22 cellular contexts compared by ENCODE assay signal in genomic region chr21:35024071-35024420, GRCh38. TPM values are rescaled to one million over a fixed set of nuclear protein-coding genes. Genes with fewer than 3 reads are reported as not detected.
DNase-seq lines count a peak whose midpoint lies in the region; ATAC-seq and TF ChIP-seq lines count a peak whose summit lies in the region.
"Had no signal": no experiment of that assay in that cellular context is flagged by ENCODE, and none has a peak within 500 bp of the region (broad histone marks: within the 10 kb centered on the region; RNA-seq: fewer than 3 reads in every experiment).

No MANE protein-coding gene starts in this region.

- H3K9me3 Mint-ChIP-seq in T-helper 2 cell treated with Interferon-gamma antibody and Interleukin-4, amounts not matched to agents 5 μg/mL and 100 μg/mL, for 36 hours: no peaks in the 10 kb centered on the region
- H3K9me3 Mint-ChIP-seq in CD4-positive, CD25-positive, alpha-beta regulatory T cell: no peaks in the 10 kb centered on the region
- H3K9me3 Mint-ChIP-seq in WTC11 (peaks cover 6% of the 10 kb centered on the region), endodermal cell (no peaks in the 10 kb centered on the region), MCF 10A (ENCODE audit: unreplicated experiment) (no peaks in the 10 kb centered on the region)
- H3K9me3 Mint-ChIP-seq: activated naive CD8-positive, alpha-beta T cell treated with anti-CD3 and anti-CD28 coated beads, Interleukin-2, amount 10 ng/mL, durations not matched to agents 7 days and 5 days had no signal

- no peaks in the 10 kb centered on the region for H3K27me3 Mint-ChIP-seq in T-helper 2 cell treated with Interferon-gamma antibody and Interleukin-4, amounts not matched to agents 5 μg/mL and 100 μg/mL, for 36 hours (ENCODE audit: low read depth)
- H3K27me3 Mint-ChIP-seq in CD4-positive, CD25-positive, alpha-beta regulatory T cell: no peaks in the 10 kb centered on the region
- peaks cover 13% of the 10 kb centered on the region for H3K27me3 Mint-ChIP-seq in WTC11 (ENCODE audit: low read depth)
- H3K27me3 Mint-ChIP-seq in endodermal cell (ENCODE audit: insufficient read depth): peaks cover 34% of the 10 kb centered on the region
- no peaks in the 10 kb centered on the region for H3K27me3 Mint-ChIP-seq in MCF 10A (ENCODE audit: insufficient read depth, unreplicated experiment)
- H3K27me3 Mint-ChIP-seq: activated naive CD8-positive, alpha-beta T cell treated with anti-CD3 and anti-CD28 coated beads, Interleukin-2, amount 10 ng/mL, durations not matched to agents 7 days and 5 days had no signal

- peak overlapping the region; percentile 100 for H3K27ac Mint-ChIP-seq in T-helper 2 cell treated with Interferon-gamma antibody and Interleukin-4, amounts not matched to agents 5 μg/mL and 100 μg/mL, for 36 hours
- H3K27ac Mint-ChIP-seq in CD4-positive, CD25-positive, alpha-beta regulatory T cell: peak overlapping the region; percentile 86 to 99 (median 97)
- no peak overlapping the region for H3K27ac Mint-ChIP-seq in WTC11
- H3K27ac Mint-ChIP-seq in endodermal cell: no peak overlapping the region
- H3K27ac Mint-ChIP-seq in MCF 10A (ENCODE audit: low read depth, unreplicated experiment): no peak overlapping the region
- H3K27ac Mint-ChIP-seq: activated naive CD8-positive, alpha-beta T cell treated with anti-CD3 and anti-CD28 coated beads, Interleukin-2, amount 10 ng/mL, durations not matched to agents 7 days and 5 days had no signal

- H3K27me3 ChIP-seq in CD4-positive, CD25-positive, alpha-beta regulatory T cell (ENCODE audit: control insufficient read depth, insufficient read depth, low read length): no peaks in the 10 kb centered on the region
- H3K27me3 ChIP-seq in endodermal cell (ENCODE audit: control insufficient read depth, insufficient read depth, low read length, poor library complexity, severe bottlenecking): peaks cover 36% of the 10 kb centered on the region
- H3K27me3 ChIP-seq: body of pancreas, right atrium auricular region, SJSA1 had no signal

- CTCF ChIA-PET in WTC11 (lab: Charles Lee): no interaction called here
- CTCF ChIA-PET in MCF 10A (lab: Yijun Ruan, JAX): no interaction called here

- H3K9me3 ChIP-seq in CD4-positive, CD25-positive, alpha-beta regulatory T cell (ENCODE audit: control insufficient read depth in 2 of 2, low read length in 2 of 2): no peaks in the 10 kb centered on the region
- no peaks in the 10 kb centered on the region for H3K9me3 ChIP-seq in endodermal cell (ENCODE audit: control insufficient read depth, low read length)
- H3K9me3 ChIP-seq: body of pancreas, right atrium auricular region, SJSA1, suprapubic skin had no signal

- H3K4me3 Mint-ChIP-seq in T-helper 2 cell treated with Interferon-gamma antibody and Interleukin-4, amounts not matched to agents 5 μg/mL and 100 μg/mL, for 36 hours: peak overlapping the region; percentile 83
- peak overlapping the region in 3 of 4 donors; percentile 35 to 92 (median 65) for H3K4me3 Mint-ChIP-seq in CD4-positive, CD25-positive, alpha-beta regulatory T cell
- no peak overlapping the region for H3K4me3 Mint-ChIP-seq in WTC11
- H3K4me3 Mint-ChIP-seq in endodermal cell: no peak overlapping the region
- no peak overlapping the region for H3K4me3 Mint-ChIP-seq in MCF 10A (ENCODE audit: unreplicated experiment)
- H3K4me3 Mint-ChIP-seq: activated naive CD8-positive, alpha-beta T cell treated with anti-CD3 and anti-CD28 coated beads, Interleukin-2, amount 10 ng/mL, durations not matched to agents 7 days and 5 days had no signal

- TF ChIP-seq CTCF in WTC11 (IDR thresholded peaks at IDR 0.05): no peak
- no peak for TF ChIP-seq CTCF in endodermal cell (conservative IDR thresholded peaks at IDR 0.05)
- no peak for TF ChIP-seq CTCF in MCF 10A (IDR thresholded peaks at IDR 0.05; ENCODE audit: unreplicated experiment)

- H3K4me1 ChIP-seq in CD4-positive, CD25-positive, alpha-beta regulatory T cell (ENCODE audit: control insufficient read depth, insufficient read depth, low read length, poor library complexity, severe bottlenecking): peaks cover 90% of the 10 kb centered on the region
- peaks cover 2% of the 10 kb centered on the region for H3K4me1 ChIP-seq in endodermal cell (ENCODE audit: control insufficient read depth, insufficient read depth, low read length)

- WGBS in endodermal cell (ENCODE audit: insufficient coverage in 1 of 2, insufficient read length in 1 of 2), 2 experiments: 89 to 100% methylated on average over 1 of the region's 1 CpG

- H3K36me3 Mint-ChIP-seq in T-helper 2 cell treated with Interferon-gamma antibody and Interleukin-4, amounts not matched to agents 5 μg/mL and 100 μg/mL, for 36 hours (ENCODE audit: low read depth): peaks cover 46% of the 10 kb centered on the region
- peaks cover 23% of the 10 kb centered on the region for H3K36me3 Mint-ChIP-seq in CD4-positive, CD25-positive, alpha-beta regulatory T cell
- no peaks in the 10 kb centered on the region for H3K36me3 Mint-ChIP-seq in WTC11
- no peaks in the 10 kb centered on the region for H3K36me3 Mint-ChIP-seq in endodermal cell (ENCODE audit: low read depth)
- H3K36me3 Mint-ChIP-seq in MCF 10A (ENCODE audit: insufficient read depth, unreplicated experiment): peaks cover 11% of the 10 kb centered on the region

- POLR2A ChIA-PET in WTC11 (lab: Charles Lee) (no interaction called here), MCF 10A (lab: Yijun Ruan, JAX) (no interaction called here)

- peaks cover 5% of the 10 kb centered on the region for H3K36me3 ChIP-seq in CD4-positive, CD25-positive, alpha-beta regulatory T cell (ENCODE audit: control insufficient read depth, insufficient read depth, low read length)
- H3K36me3 ChIP-seq in endodermal cell (ENCODE audit: control insufficient read depth, insufficient read depth, low read length): no peaks in the 10 kb centered on the region
- H3K36me3 ChIP-seq: right atrium auricular region, SJSA1, suprapubic skin had no signal

- H3K9ac ChIP-seq in endodermal cell (ENCODE audit: extremely low read depth, low read length, poor library complexity, severe bottlenecking): no peak overlapping the region
- H3K9ac ChIP-seq: KMS-11 had no signal

- ATAC-seq in CD4-positive, CD25-positive, alpha-beta regulatory T cell (ENCODE audit: low read depth in 2 of 2): no peak
- ATAC-seq in WTC11 (no peak), GM18505 (IDR thresholded peaks at IDR 0.05; ENCODE audit: unreplicated experiment) (no peak)
- ATAC-seq: body of pancreas had no signal

- H3K4me3 ChIP-seq in CD4-positive, CD25-positive, alpha-beta regulatory T cell (ENCODE audit: low read depth, low read length): peak overlapping the region; percentile 85
- no peak overlapping the region for H3K4me3 ChIP-seq in endodermal cell (ENCODE audit: low read length)
- H3K4me3 ChIP-seq: body of pancreas, right atrium auricular region, SJSA1, suprapubic skin had no signal

- intact Hi-C loops in MCF 10A (cut with micrococcal nuclease): no loop called here

- DNase-seq in T-helper 2 cell treated with Interferon-gamma antibody and Interleukin-4, amounts not matched to agents 5 μg/mL and 100 μg/mL, for 36 hours (ENCODE audit: low spot score): no peak
- no peak for DNase-seq in T-helper 2 cell
- DNase-seq in CD4-positive, CD25-positive, alpha-beta regulatory T cell: no peak
- no peak for DNase-seq in WTC11 (ENCODE audit: low spot score)
- peak; percentile 10 for DNase-seq in endodermal cell
- DNase-seq in HuH-7.5 (ENCODE audit: low spot score): no peak
- DNase-seq in MCF 10A (ENCODE audit: unreplicated experiment): no peak
- DNase-seq: activated CD4-positive, CD25-positive, alpha-beta regulatory T cell; activated naive CD8-positive, alpha-beta T cell treated with anti-CD3 and anti-CD28 coated beads, Interleukin-2, amount 10 ng/mL, durations not matched to agents 7 days and 5 days; body of pancreas; effector CD8-positive, alpha-beta T cell; H7; kidney glomerular epithelial cell; NCI-H2081; NCI-H510A treated with DMSO at 0.1 percent for 48 hours; stimulated activated CD4-positive, alpha-beta T cell treated with anti-CD3 and anti-CD28 coated beads, Interleukin-12 subunit alpha, Interleukin-12 subunit beta, amount 100 ng/mL, for 4 hours; T1000 had no signal

- TF ChIP-seq POLR2A in GM18505 (IDR thresholded peaks at IDR 0.05; ENCODE audit: borderline replicate concordance, extremely low read depth, insufficient read depth, insufficient read length): no peak

- H3K27ac ChIP-seq in CD4-positive, CD25-positive, alpha-beta regulatory T cell (ENCODE audit: insufficient read depth, low read length, poor library complexity, severe bottlenecking): peak overlapping the region; percentile 94
- no peak overlapping the region for H3K27ac ChIP-seq in endodermal cell (ENCODE audit: low read depth, low read length)
- H3K27ac ChIP-seq: body of pancreas, KMS-11, right atrium auricular region, SJSA1, suprapubic skin had no signal

- peaks cover 86% of the 10 kb centered on the region for H3K4me1 Mint-ChIP-seq in T-helper 2 cell treated with Interferon-gamma antibody and Interleukin-4, amounts not matched to agents 5 μg/mL and 100 μg/mL, for 36 hours (ENCODE audit: low read depth)
- peaks cover 32 to 93% (median 81%) of the 10 kb centered on the region in 4 donors for H3K4me1 Mint-ChIP-seq in CD4-positive, CD25-positive, alpha-beta regulatory T cell
- peaks cover 36% of the 10 kb centered on the region for H3K4me1 Mint-ChIP-seq in WTC11
- peaks cover 39% of the 10 kb centered on the region for H3K4me1 Mint-ChIP-seq in endodermal cell
- H3K4me1 Mint-ChIP-seq in MCF 10A (ENCODE audit: insufficient read depth, unreplicated experiment): no peaks in the 10 kb centered on the region

- no TSS peak for BruUV-seq in MCF 10A (replicated peaks; lab: Mats Ljungman, UMichigan)

TF ChIP-seq in WTC11, 78 proteins besides CTCF, POLR2A, EP300 and RAD21:
- TF ChIP-seq GTF2I (CRISPR knock-in tag; conservative IDR thresholded peaks at IDR 0.05) (peak; percentile 93), NR2C2 (CRISPR knock-in tag; IDR thresholded peaks at IDR 0.05) (no peak)

RNA-seq across cellular contexts. Expression of gene RUNX1, which starts 25.1 kb away (rescaled TPM):
- total RNA-seq in CD4-positive, CD25-positive, alpha-beta regulatory T cell: 133 TPM
- polyA plus RNA-seq in CD4-positive, CD25-positive, alpha-beta regulatory T cell: 10 to 100 TPM; 14.2 to 22.7 (median 21.0) TPM
- total RNA-seq in WTC11 (2021) (1.0 to 2.2 TPM (median 1.3 TPM) in 3 replicates), endodermal cell (1 to 10 TPM in 1 of 2 donors, under 1 TPM in 1; 0.31 to 2.8 TPM), MCF 10A (2022) (86.2 and 102 TPM in 2 replicates)
- polyA plus RNA-seq in endodermal cell (2013, experiment 1 of 2): 0.50 TPM
- 1.0 TPM for polyA plus RNA-seq in endodermal cell (2013, experiment 2 of 2)

Comparison
In these comparisons a context has a peak if more than half of its experiments do, and no peak if none do; other contexts are left out.
1. H3K27ac Mint-ChIP-seq: peak in T-helper 2 cell treated with Interferon-gamma antibody and Interleukin-4, amounts not matched to agents 5 μg/mL and 100 μg/mL, for 36 hours (single experiment) and CD4-positive, CD25-positive, alpha-beta regulatory T cell (3 of 3); none in WTC11 (single experiment), endodermal cell (single experiment) and MCF 10A (single experiment).
2. H3K4me3 Mint-ChIP-seq: peak in T-helper 2 cell treated with Interferon-gamma antibody and Interleukin-4, amounts not matched to agents 5 μg/mL and 100 μg/mL, for 36 hours (single experiment) and CD4-positive, CD25-positive, alpha-beta regulatory T cell (3 of 4); none in WTC11 (single experiment), endodermal cell (single experiment) and MCF 10A (single experiment).
3. RNA of gene RUNX1, which starts 25.1 kb away (total RNA-seq): 133 TPM in CD4-positive, CD25-positive, alpha-beta regulatory T cell (single experiment) and 86.2 to 102 TPM in MCF 10A; 0.31 to 2.8 TPM in endodermal cell and 1.0 to 2.2 TPM in WTC11; every median in the first group is over 10 times any median in the second.